Comparison of ENCODE assay signal across 8 cellular contexts in the genomic region with DNA sequence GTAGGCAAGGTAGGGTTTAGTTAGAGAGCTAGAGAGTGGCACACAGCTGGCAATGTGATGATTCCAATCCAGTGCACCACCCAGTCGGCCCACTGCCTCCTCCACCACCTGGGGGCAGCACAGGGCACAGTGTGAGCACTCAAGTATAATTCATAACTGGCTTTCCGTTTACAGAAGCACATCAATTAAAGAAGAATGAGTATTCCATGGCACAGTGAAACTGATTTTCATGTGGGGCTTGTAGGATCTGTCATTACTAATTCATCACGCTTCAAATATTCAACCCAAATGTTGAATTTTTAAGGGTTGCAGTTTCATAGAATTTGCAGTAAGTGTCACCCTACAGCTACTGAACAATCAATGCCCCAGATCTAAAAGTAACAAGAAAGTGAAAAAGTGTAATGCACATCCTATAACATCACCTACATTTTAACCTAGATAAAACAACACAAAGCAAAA.
A peak's percentile ranks its signal among the peaks of the same experiment; 100 is the strongest.
DNase-seq lines count a peak whose midpoint lies in the region; FAIRE-seq and TF ChIP-seq lines count a peak whose summit lies in the region.

No MANE protein-coding gene starts in this region.

- WGBS in iPS DF 6.9 (ENCODE audit: insufficient coverage, insufficient read length) = no CpG with 5 or more reads among the region's 3 CpGs

- H3K4me3 Mint-ChIP-seq in astrocyte (ENCODE audit: unreplicated experiment) = no peak overlapping the region

- peak; percentile 89 for TF ChIP-seq CTCF in GM12874 (IDR thresholded peaks at IDR 0.05; ENCODE audit: insufficient read depth, low read depth, low read length)
- TF ChIP-seq CTCF in HFF-Myc (IDR thresholded peaks at IDR 0.05; ENCODE audit: low read depth, low read length, missing control alignments) = peak; percentile 95
- peak; percentile 91 for TF ChIP-seq CTCF in astrocyte (IDR thresholded peaks at IDR 0.05; ENCODE audit: insufficient read depth, low read depth, low read length)

- H3K27me3 ChIP-seq in astrocyte (ENCODE audit: insufficient read depth, low read length) (no peaks in the 10 kb centered on the region), iPS DF 6.9 (ENCODE audit: control insufficient read depth, insufficient read depth, low read length) (no peaks in the 10 kb centered on the region; the same call in 1 of the 2 replicates)

- no peaks in the 10 kb centered on the region for H3K79me2 ChIP-seq in astrocyte (ENCODE audit: insufficient read depth, low read length)

- no peak overlapping the region for H2AFZ ChIP-seq in astrocyte (ENCODE audit: low read depth, low read length)

- no peaks in the 10 kb centered on the region for H3K36me3 Mint-ChIP-seq in astrocyte (ENCODE audit: low read depth, unreplicated experiment)

- no peak overlapping the region for H3K9ac ChIP-seq in astrocyte (ENCODE audit: low read length)

- peaks cover 2% of the 10 kb centered on the region for H3K9me3 Mint-ChIP-seq in astrocyte (ENCODE audit: unreplicated experiment)

- H3K4me1 ChIP-seq in astrocyte (ENCODE audit: insufficient read depth, low read length) (no peaks in the 10 kb centered on the region), iPS DF 6.9 (ENCODE audit: control insufficient read depth, insufficient read depth, low read length) (no peaks in the 10 kb centered on the region)

- DNase-seq in HFF-Myc (ENCODE audit: extremely low read depth, low read depth) = peak; percentile 4
- DNase-seq in NAMALWA (ENCODE audit: low spot score) = peak; percentile 74
- peak; percentile 20 for DNase-seq in T-helper 22 cell (ENCODE audit: low read depth)
- peak; percentile 14 for DNase-seq in astrocyte (ENCODE audit: low read depth)
- peak; percentile 29 for DNase-seq in iPS DF 6.9 (ENCODE audit: low read depth, low spot score)
- peak; percentile 82 for DNase-seq in stimulated activated CD4-positive, alpha-beta T cell treated with anti-CD3 and anti-CD28 coated beads, Interleukin-12 subunit alpha, Interleukin-12 subunit beta, amount 100 ng/mL, for 4 hours
- DNase-seq in cerebellar nuclear complex (lab: John Stamatoyannopoulos, UW) = no peak

- H3K27ac Mint-ChIP-seq in astrocyte (ENCODE audit: unreplicated experiment) = no peak overlapping the region

- no peak overlapping the region for H3K4me3 ChIP-seq in HFF-Myc (replicated peaks; ENCODE audit: low read depth, low read length)
- no peak overlapping the region for H3K4me3 ChIP-seq in astrocyte (ENCODE audit: insufficient read depth, low read depth, low read length)
- H3K4me3 ChIP-seq in iPS DF 6.9 (ENCODE audit: low read length) = no peak overlapping the region

- H4K20me1 ChIP-seq in astrocyte (ENCODE audit: insufficient read depth, low read length) = no peaks in the 10 kb centered on the region

- no peak for FAIRE-seq in astrocyte (lab: Jason Lieb, UNC)

- no peak overlapping the region for H3K4me2 ChIP-seq in astrocyte (ENCODE audit: low read length)

- H3K27me3 Mint-ChIP-seq in astrocyte (ENCODE audit: low read depth, unreplicated experiment) = peaks cover 16% of the 10 kb centered on the region

- no peaks in the 10 kb centered on the region for H3K9me3 ChIP-seq in astrocyte (ENCODE audit: insufficient read depth, low read depth, low read length)
- no peaks in the 10 kb centered on the region for H3K9me3 ChIP-seq in iPS DF 6.9 (ENCODE audit: control insufficient read depth, insufficient read depth, low read length)

- H3K36me3 ChIP-seq in astrocyte (ENCODE audit: insufficient read depth, low read length) (no peaks in the 10 kb centered on the region), iPS DF 6.9 (ENCODE audit: control insufficient read depth, insufficient read depth, low read length) (no peaks in the 10 kb centered on the region)

- no peaks in the 10 kb centered on the region for H3K4me1 Mint-ChIP-seq in astrocyte (ENCODE audit: low read depth, unreplicated experiment)

- H3K27ac ChIP-seq in astrocyte (ENCODE audit: low read depth, low read length) (no peak overlapping the region), iPS DF 6.9 (ENCODE audit: low read length) (no peak overlapping the region)

Comparison
In these comparisons a context has a peak if more than half of its experiments do, and no peak if none do; other contexts are left out.
1. DNase-seq: peak in HFF-Myc (single experiment), NAMALWA (single experiment), T-helper 22 cell (single experiment), astrocyte (single experiment), iPS DF 6.9 (single experiment) and stimulated activated CD4-positive, alpha-beta T cell treated with anti-CD3 and anti-CD28 coated beads, Interleukin-12 subunit alpha, Interleukin-12 subunit beta, amount 100 ng/mL, for 4 hours (single experiment); none in cerebellar nuclear complex (0 of 2).
2. Peak in every context shown above with its lines, with median percentiles within 50 percentile points of each other: CTCF ChIP-seq.